8 cellular contexts compared by ENCODE assay signal in the genomic region with DNA sequence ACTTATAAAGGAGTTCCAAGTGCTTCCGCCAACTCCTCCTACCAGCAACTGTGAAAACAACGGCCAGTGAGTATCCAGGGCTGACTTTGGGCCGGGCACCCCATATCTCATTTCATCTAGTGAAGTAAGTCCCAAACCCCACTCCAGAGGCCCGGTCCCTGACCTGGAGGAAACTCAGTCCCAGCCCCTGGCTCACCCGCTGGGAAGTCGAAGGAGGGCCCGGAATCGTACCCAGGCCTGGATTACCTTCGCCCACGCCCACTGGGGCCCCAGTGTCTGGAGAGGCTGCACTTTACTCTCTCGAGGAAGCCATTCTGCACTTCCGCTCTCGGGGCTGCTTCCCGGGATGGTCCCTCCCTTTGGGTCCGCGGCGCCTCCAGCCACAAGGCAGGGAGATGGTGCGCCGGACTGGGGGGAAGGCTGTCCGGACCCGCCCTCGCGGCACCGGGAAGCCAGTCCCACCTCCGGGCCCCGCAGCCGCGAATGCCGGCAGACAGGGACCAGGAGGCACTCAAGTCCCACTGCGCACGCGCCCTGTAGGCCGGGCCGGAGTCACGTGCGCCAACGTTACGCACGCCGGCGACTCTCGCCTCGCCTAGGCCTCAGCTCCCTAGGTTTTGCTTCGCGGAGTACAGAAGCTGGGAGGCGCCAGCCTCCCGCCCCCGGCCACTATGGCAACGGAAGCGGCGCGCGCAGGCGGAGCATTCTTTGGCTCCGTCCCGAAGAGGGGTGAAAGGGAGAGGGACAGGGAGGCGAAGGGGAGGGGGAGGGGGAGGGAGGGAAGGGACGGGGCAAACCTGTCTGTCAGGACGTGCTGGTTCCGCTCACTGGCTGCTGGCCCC. TPM values are rescaled to one million over a fixed set of nuclear protein-coding genes. Genes with fewer than 3 reads are reported as not detected.
A peak's percentile ranks its signal among the peaks of the same experiment; 100 is the strongest.
DNase-seq lines count a peak whose midpoint lies in the region; TF ChIP-seq lines count a peak whose summit lies in the region.

A gene with protein sequence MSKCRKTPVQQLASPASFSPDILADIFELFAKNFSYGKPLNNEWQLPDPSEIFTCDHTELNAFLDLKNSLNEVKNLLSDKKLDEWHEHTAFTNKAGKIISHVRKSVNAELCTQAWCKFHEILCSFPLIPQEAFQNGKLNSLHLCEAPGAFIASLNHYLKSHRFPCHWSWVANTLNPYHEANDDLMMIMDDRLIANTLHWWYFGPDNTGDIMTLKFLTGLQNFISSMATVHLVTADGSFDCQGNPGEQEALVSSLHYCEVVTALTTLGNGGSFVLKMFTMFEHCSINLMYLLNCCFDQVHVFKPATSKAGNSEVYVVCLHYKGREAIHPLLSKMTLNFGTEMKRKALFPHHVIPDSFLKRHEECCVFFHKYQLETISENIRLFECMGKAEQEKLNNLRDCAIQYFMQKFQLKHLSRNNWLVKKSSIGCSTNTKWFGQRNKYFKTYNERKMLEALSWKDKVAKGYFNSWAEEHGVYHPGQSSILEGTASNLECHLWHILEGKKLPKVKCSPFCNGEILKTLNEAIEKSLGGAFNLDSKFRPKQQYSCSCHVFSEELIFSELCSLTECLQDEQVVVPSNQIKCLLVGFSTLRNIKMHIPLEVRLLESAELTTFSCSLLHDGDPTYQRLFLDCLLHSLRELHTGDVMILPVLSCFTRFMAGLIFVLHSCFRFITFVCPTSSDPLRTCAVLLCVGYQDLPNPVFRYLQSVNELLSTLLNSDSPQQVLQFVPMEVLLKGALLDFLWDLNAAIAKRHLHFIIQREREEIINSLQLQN (minus strand): TSS at position 513 of the 842 bp plus-strand sequence. CDS start 3,482 bp downstream, outside the sequence.

- H3K4me3 ChIP-seq in MG63, result peak within 1 kb of the TSS; percentile 81
- peak within 1 kb of the TSS; percentile 63 for H3K4me3 ChIP-seq in fibroblast of villous mesenchyme (ENCODE audit: low read depth, low read length)
- peak within 1 kb of the TSS; percentile 90 to 96 for H3K4me3 ChIP-seq in stomach smooth muscle (ENCODE audit: low read length in 2 of 2)

- H3K4me1 ChIP-seq in H9 (ENCODE audit: insufficient read depth, low read length), result 0 out of 2 replicates have a peak, but pooled peaks cover 2% of the 10 kb centered on the region
- peaks cover 10% of the 10 kb centered on the region for H3K4me1 ChIP-seq in stomach smooth muscle (ENCODE audit: control insufficient read depth, insufficient read depth, low read length)

- H3K9me3 Mint-ChIP-seq in H9 (no peaks in the 10 kb centered on the region), neural crest cell (no peaks in the 10 kb centered on the region)

- H3K4me1 Mint-ChIP-seq in H9, result peaks cover 13 to 14% of the 10 kb centered on the region in 2 experiments
- peaks cover 20% of the 10 kb centered on the region for H3K4me1 Mint-ChIP-seq in neural crest cell

- peak within 1 kb of the TSS; percentile 16 for H3K18ac ChIP-seq in H9 (ENCODE audit: insufficient read length, low read depth, low read length)

- no peak within 1 kb of the TSS for H2BK12ac ChIP-seq in H9 (ENCODE audit: insufficient read length, low read depth, low read length)

- H3K4ac ChIP-seq in H9 (ENCODE audit: low read depth, low read length), result no peak within 1 kb of the TSS; the same call in 1 of the 2 replicates

- H3T11ph ChIP-seq in H9 (ENCODE audit: low read length), result no peak within 1 kb of the TSS

- TF ChIP-seq CTCF in H9 (conservative IDR thresholded peaks at IDR 0.05), result no peak
- peak; percentile 12 for TF ChIP-seq CTCF in fibroblast of villous mesenchyme (IDR thresholded peaks at IDR 0.05; ENCODE audit: insufficient read depth, low read depth, low read length)
- no peak for TF ChIP-seq CTCF in neural crest cell (conservative IDR thresholded peaks at IDR 0.05)

- no peak within 1 kb of the TSS for H2AK5ac ChIP-seq in H9 (ENCODE audit: insufficient read length, low read length)

- peak within 1 kb of the TSS; percentile 69 for H3K9ac ChIP-seq in H9 (ENCODE audit: extremely low read depth, insufficient read length, low read length)
- peak within 1 kb of the TSS; percentile 90 to 92 for H3K9ac ChIP-seq in stomach smooth muscle (ENCODE audit: low read length in 2 of 2)

- H3K27ac ChIP-seq in H9 (ENCODE audit: insufficient read length, low read depth, low read length) (peak within 1 kb of the TSS; percentile 14), stomach smooth muscle (ENCODE audit: low read length) (peak within 1 kb of the TSS; percentile 82)

- no peak within 1 kb of the TSS for H3K23ac ChIP-seq in H9 (ENCODE audit: insufficient read length, low read depth, low read length)

- no peak within 1 kb of the TSS for H2BK120ac ChIP-seq in H9 (ENCODE audit: low read depth, low read length, poor library complexity, severe bottlenecking)

- H3K14ac ChIP-seq in H9 (ENCODE audit: insufficient read depth, low read length), result peak within 1 kb of the TSS; percentile 62

- peak; percentile 97 for DNase-seq in ELR (ENCODE audit: low read depth)
- DNase-seq in H9, result peak; percentile 99
- peak; percentile 93 for DNase-seq in MG63
- DNase-seq in SHP77 treated with DMSO at 0.1 percent for 48 hours (lab: John Stamatoyannopoulos, UW), result peak; percentile 93
- DNase-seq in activated gamma-delta T cell (lab: John Stamatoyannopoulos, UW), result peak; percentile 78
- DNase-seq in fibroblast of villous mesenchyme (ENCODE audit: low read depth), result peak; percentile 98
- peak; percentile 88 for DNase-seq in neural crest cell (ENCODE audit: low read depth, low spot score)

- no peak within 1 kb of the TSS for H2BK20ac ChIP-seq in H9 (ENCODE audit: low read depth, low read length, poor library complexity, severe bottlenecking)

- WGBS in H9 (ENCODE audit: extremely low coverage, insufficient read length, low lambda C conversion rate), result no CpG with 5 or more reads among the region's 60 CpGs

- no peak within 1 kb of the TSS for H2BK15ac ChIP-seq in H9 (ENCODE audit: low read depth, low read length)

- peaks cover 9% of the 10 kb centered on the region for H3K36me3 ChIP-seq in MG63
- peaks cover 10 to 12% of the 10 kb centered on the region in 2 donors for H3K36me3 ChIP-seq in stomach smooth muscle (ENCODE audit: control insufficient read depth in 2 of 2, insufficient read depth in 2 of 2, low read length in 2 of 2)

- H3K9me3 ChIP-seq in H9 (ENCODE audit: control insufficient read depth, low read depth, low read length) (no peaks in the 10 kb centered on the region), MG63 (no peaks in the 10 kb centered on the region), stomach smooth muscle (ENCODE audit: control insufficient read depth in 2 of 2, low read length in 2 of 2) (no peaks in the 10 kb centered on the region)

- H3K56ac ChIP-seq in H9 (ENCODE audit: insufficient read length, low read depth, low read length), result no peak within 1 kb of the TSS

- H2AFZ ChIP-seq in H9 (ENCODE audit: low read length), result no peak within 1 kb of the TSS

- H3K27me3 Mint-ChIP-seq in H9 (ENCODE audit: low read depth), result peaks cover 8% of the 10 kb centered on the region
- H3K27me3 Mint-ChIP-seq in neural crest cell (ENCODE audit: low read depth), result peaks cover 24% of the 10 kb centered on the region

- no peak within 1 kb of the TSS for H2BK5ac ChIP-seq in H9 (ENCODE audit: insufficient read length, low read length)

- H3K4me3 Mint-ChIP-seq in H9 (peak within 1 kb of the TSS; percentile 82 to 86), neural crest cell (peak within 1 kb of the TSS; percentile 90)

- H3K79me2 ChIP-seq in H9 (ENCODE audit: insufficient read depth, low read length), result peaks cover 2% of the 10 kb centered on the region; the same call in 1 of the 2 replicates

- H3K79me1 ChIP-seq in H9 (ENCODE audit: insufficient read depth, low read depth, low read length, poor library complexity, severe bottlenecking), result peaks cover 6% of the 10 kb centered on the region

- no peaks in the 10 kb centered on the region for H4K20me1 ChIP-seq in H9 (ENCODE audit: control insufficient read depth, insufficient read depth, insufficient read length)

- H3K27ac Mint-ChIP-seq in H9, result peak within 1 kb of the TSS; percentile 89 to 96 (median 92)
- H3K27ac Mint-ChIP-seq in neural crest cell (ENCODE audit: unreplicated experiment), result peak within 1 kb of the TSS; percentile 59

- H3K23me2 ChIP-seq in H9 (ENCODE audit: insufficient read length, low read depth, low read length, poor library complexity, severe bottlenecking), result peaks cover 10% of the 10 kb centered on the region

- H3K36me3 Mint-ChIP-seq in H9 (ENCODE audit: insufficient read depth in 1 of 3, low read depth in 3 of 3) (peaks cover 5 to 32% (median 30%) of the 10 kb centered on the region in 3 experiments; a peak in 6 of 7 replicates), neural crest cell (ENCODE audit: low read depth) (peaks cover 14% of the 10 kb centered on the region)

- no peak within 1 kb of the TSS for H4K5ac ChIP-seq in H9 (ENCODE audit: insufficient read length, low read depth, low read length)

- peak within 1 kb of the TSS; percentile 80 for H3K4me2 ChIP-seq in H9 (ENCODE audit: insufficient read depth, insufficient read length, low read length)

- H4K8ac ChIP-seq in H9 (replicated peaks; ENCODE audit: insufficient read length, low read depth, low read length), result no peak within 1 kb of the TSS

- H3K27me3 ChIP-seq in H9 (ENCODE audit: insufficient read depth, low read length), result no peaks in the 10 kb centered on the region
- H3K27me3 ChIP-seq in MG63, result no peaks in the 10 kb centered on the region
- H3K27me3 ChIP-seq in stomach smooth muscle (ENCODE audit: control insufficient read depth in 1 of 2, insufficient read depth in 2 of 2, low read length in 2 of 2), result peaks cover 0 to 5% of the 10 kb centered on the region in 2 donors

- no peak within 1 kb of the TSS for H4K91ac ChIP-seq in H9 (ENCODE audit: insufficient read length, low read depth, low read length)

RNA-seq across cellular contexts. Expression of the gene that starts here (rescaled TPM):
- total RNA-seq in H9 (2021) (13.6 and 15.5 TPM in 2 replicates), fibroblast of villous mesenchyme (35.1 and 42.7 TPM in 2 replicates), neural crest cell (19.1 and 20.5 TPM in 2 replicates)
- 12.6 and 18.0 TPM in 2 replicates for total RNA-seq in MG63 (2014; rRNA removed; shearing (Covaris generic); ENCODE audit: low replicate concordance)

Comparison
In these comparisons a context has a peak if more than half of its experiments do, and no peak if none do; other contexts are left out.
1. Peak in every context shown above with its lines: DNase-seq, H3K4me3 ChIP-seq and H3K27ac ChIP-seq.